Comparison of ENCODE assay signal across 8 cellular contexts in genomic region chr14:23988229-23988609, GRCh38. TPM values are rescaled to one million over a fixed set of nuclear protein-coding genes. Genes with fewer than 3 reads are reported as not detected.
DNase-seq lines count a peak whose midpoint lies in the region; ATAC-seq and TF ChIP-seq lines count a peak whose summit lies in the region.
"Not testable (repeated sequence)": the region's sequence is repeated elsewhere in the genome, so short reads cannot be mapped to it uniquely, and the experiment has no call there.

No MANE protein-coding gene starts in this region.

- not testable (repeated sequence) for H3K27me3 Mint-ChIP-seq in activated naive CD8-positive, alpha-beta T cell treated with anti-CD3 and anti-CD28 coated beads, Interleukin-2, amount 10 ng/mL, durations not matched to agents 7 days and 5 days; nephron progenitor cell (ENCODE audit: low read depth, poor library complexity)

- H3K4me3 ChIP-seq in DOHH2 (ENCODE audit: low read length) (peak overlapping the region; percentile 74), Peyer's patch (peak overlapping the region in 3 of 4 donors; percentile 30 to 51 (median 32)), heart left ventricle (peak overlapping the region in 11 of 12 donors; percentile 22 to 64 (median 55)), subcutaneous abdominal adipose tissue (ENCODE audit: low read depth in 1 of 5, low read length in 5 of 5) (peak overlapping the region in 3 of 5 donors; percentile 42 to 64 (median 57))

- H3K4me1 ChIP-seq in DOHH2 (ENCODE audit: control insufficient read depth, low read length) (peaks cover 10% of the 10 kb centered on the region), heart left ventricle (peaks cover 0 to 34% (median 11%) of the 10 kb centered on the region in 12 donors), subcutaneous abdominal adipose tissue (ENCODE audit: control insufficient read depth in 5 of 5, insufficient read depth in 5 of 5, low read length in 5 of 5) (peaks cover 2 to 35% (median 22%) of the 10 kb centered on the region in 5 donors)
- not testable (repeated sequence) for H3K4me1 ChIP-seq in Peyer's patch

- not testable (repeated sequence) for H3K27me3 ChIP-seq in DOHH2 (ENCODE audit: control insufficient read depth, low read length); Peyer's patch; heart left ventricle; subcutaneous abdominal adipose tissue (ENCODE audit: control insufficient read depth in 5 of 5, insufficient read depth in 4 of 5, low read length in 5 of 5)

- not testable (repeated sequence) for H3K79me2 ChIP-seq in DOHH2 (ENCODE audit: control insufficient read depth, low read length)

- H3K9me3 Mint-ChIP-seq in activated naive CD8-positive, alpha-beta T cell treated with anti-CD3 and anti-CD28 coated beads, Interleukin-2, amount 10 ng/mL, durations not matched to agents 7 days and 5 days; nephron progenitor cell: not testable (repeated sequence)

- TF ChIP-seq CTCF in DOHH2 (IDR thresholded peaks at IDR 0.05; ENCODE audit: low read depth, low read length, poor library complexity, severe bottlenecking); Peyer's patch (IDR thresholded peaks at IDR 0.05); heart left ventricle (IDR thresholded peaks at IDR 0.05); nephron progenitor cell (IDR thresholded peaks at IDR 0.05): not testable (repeated sequence)

- POLR2A ChIA-PET in activated naive CD8-positive, alpha-beta T cell treated with anti-CD3 and anti-CD28 coated beads, Interleukin-2, amount 10 ng/mL, durations not matched to agents 7 days and 5 days (lab: Charles Lee) = interaction anchor here (0.6 to 1.2 kb wide), 4 partner anchors 93 to 722 kb away, joined by 3 to 5 read pairs (median 4); partner anchors contain the start of genes DCAF11 and NRL

- H3K4me2 ChIP-seq in DOHH2 (ENCODE audit: low read length) = peak overlapping the region; percentile 68

- H3K4me3 Mint-ChIP-seq in activated naive CD8-positive, alpha-beta T cell treated with anti-CD3 and anti-CD28 coated beads, Interleukin-2, amount 10 ng/mL, durations not matched to agents 7 days and 5 days = peak overlapping the region; percentile 80
- peak overlapping the region; percentile 71 for H3K4me3 Mint-ChIP-seq in nephron progenitor cell

- H3K9me2 ChIP-seq in DOHH2 (replicated peaks; ENCODE audit: control insufficient read depth, low read length) = not testable (repeated sequence)

- peaks cover 27% of the 10 kb centered on the region for H3K4me1 Mint-ChIP-seq in activated naive CD8-positive, alpha-beta T cell treated with anti-CD3 and anti-CD28 coated beads, Interleukin-2, amount 10 ng/mL, durations not matched to agents 7 days and 5 days
- peaks cover 34% of the 10 kb centered on the region for H3K4me1 Mint-ChIP-seq in nephron progenitor cell

- intact Hi-C loops in heart left ventricle (cut with DNase I) = loop anchor here in 4 of 10 donors (5.0 to 10.0 kb wide), 4 partner anchors 44 to 107 kb away; partner anchors contain the start of gene PCK2 (in 2 of the 4)

- peak overlapping the region; percentile 69 for H3K27ac Mint-ChIP-seq in activated naive CD8-positive, alpha-beta T cell treated with anti-CD3 and anti-CD28 coated beads, Interleukin-2, amount 10 ng/mL, durations not matched to agents 7 days and 5 days
- not testable (repeated sequence) for H3K27ac Mint-ChIP-seq in nephron progenitor cell

- not testable (repeated sequence) for H3K9me3 ChIP-seq in DOHH2 (ENCODE audit: control insufficient read depth, insufficient read depth, low read length); Peyer's patch; heart left ventricle; subcutaneous abdominal adipose tissue (ENCODE audit: control insufficient read depth in 5 of 5, low read length in 5 of 5)

- H3K36me3 ChIP-seq in DOHH2 (ENCODE audit: control insufficient read depth, low read length); Peyer's patch; heart left ventricle; subcutaneous abdominal adipose tissue (ENCODE audit: control insufficient read depth in 5 of 5, insufficient read depth in 5 of 5, low read length in 5 of 5): not testable (repeated sequence)

- not testable (repeated sequence) for H3K27ac ChIP-seq in DOHH2 (ENCODE audit: low read depth, low read length); subcutaneous abdominal adipose tissue (ENCODE audit: low read depth, low read length)
- H3K27ac ChIP-seq in Peyer's patch (peak overlapping the region in 3 of 4 donors; percentile 52 to 84 (median 53)), heart left ventricle (peak overlapping the region; percentile 13 to 82 (median 76))

- TF ChIP-seq POLR2A in Peyer's patch (IDR thresholded peaks at IDR 0.05); heart left ventricle (IDR thresholded peaks at IDR 0.05): not testable (repeated sequence)

- peak overlapping the region in 1 of 5 donors; percentile 41 for H3K9ac ChIP-seq in subcutaneous abdominal adipose tissue (ENCODE audit: low read length in 5 of 5)

- H3F3A ChIP-seq in DOHH2 (ENCODE audit: control insufficient read depth, insufficient read depth) = not testable (repeated sequence)

- 69 to 75% (median 74%) methylated on average over 6 of the region's 6 CpGs; no CpG with 5 or more reads in 1 of the 4 donors for WGBS in heart left ventricle, 4 donors

- H4K20me1 ChIP-seq in DOHH2 (ENCODE audit: control insufficient read depth, insufficient read depth, low read depth, low read length) = not testable (repeated sequence)

- ATAC-seq in GM21528 (IDR thresholded peaks at IDR 0.05; ENCODE audit: low FRiP score, unreplicated experiment) (peak; percentile 38), HG03159 (IDR thresholded peaks at IDR 0.05; ENCODE audit: unreplicated experiment) (peak; percentile 10), heart left ventricle (peak; percentile 0 to 19 (median 10))
- peak; percentile 21 for ATAC-seq in activated naive CD8-positive, alpha-beta T cell treated with anti-CD3 and anti-CD28 coated beads, Interleukin-2, amount 10 ng/mL, durations not matched to agents 7 days and 5 days (ENCODE audit: low read depth)

- not testable (repeated sequence) for H3K36me3 Mint-ChIP-seq in activated naive CD8-positive, alpha-beta T cell treated with anti-CD3 and anti-CD28 coated beads, Interleukin-2, amount 10 ng/mL, durations not matched to agents 7 days and 5 days; nephron progenitor cell (ENCODE audit: low read depth)

- not testable (repeated sequence) for DNase-seq in Peyer's patch; activated naive CD8-positive, alpha-beta T cell treated with anti-CD3 and anti-CD28 coated beads, Interleukin-2, amount 10 ng/mL, durations not matched to agents 7 days and 5 days; nephron progenitor cell
- DNase-seq in heart left ventricle = peak in 1 of 5 donors; percentile 27

RNA-seq across cellular contexts. Expression of gene DHRS4L2, which starts 0.5 kb away (rescaled TPM):
- total RNA-seq in Peyer's patch (10 to 100 TPM; 23.1 to 36.1 (median 30.8) TPM), heart left ventricle (10 to 100 TPM; 17.9 to 37.1 (median 27.5) TPM)
- total RNA-seq in activated naive CD8-positive, alpha-beta T cell treated with anti-CD3 and anti-CD28 coated beads, Interleukin-2, amount 10 ng/mL, durations not matched to agents 7 days and 5 days = 10 to 100 TPM; 17.7 to 20.9 TPM
- polyA plus RNA-seq in heart left ventricle = 10 to 100 TPM; 22.2 to 65.9 TPM

RNA-seq across cellular contexts. Expression of gene DHRS4, which starts 34.6 kb away (rescaled TPM):
- 10 to 100 TPM; 52.8 to 77.9 (median 62.4) TPM for total RNA-seq in Peyer's patch
- 10 to 100 TPM; 17.1 to 20.0 TPM for total RNA-seq in activated naive CD8-positive, alpha-beta T cell treated with anti-CD3 and anti-CD28 coated beads, Interleukin-2, amount 10 ng/mL, durations not matched to agents 7 days and 5 days
- total RNA-seq in heart left ventricle = 10 to 100 TPM; 20.3 to 48.5 (median 30.3) TPM
- polyA plus RNA-seq in heart left ventricle = 10 to 100 TPM; 36.2 to 76.3 TPM
